ENCODE assay signal across 8 cellular contexts in the genomic region with DNA sequence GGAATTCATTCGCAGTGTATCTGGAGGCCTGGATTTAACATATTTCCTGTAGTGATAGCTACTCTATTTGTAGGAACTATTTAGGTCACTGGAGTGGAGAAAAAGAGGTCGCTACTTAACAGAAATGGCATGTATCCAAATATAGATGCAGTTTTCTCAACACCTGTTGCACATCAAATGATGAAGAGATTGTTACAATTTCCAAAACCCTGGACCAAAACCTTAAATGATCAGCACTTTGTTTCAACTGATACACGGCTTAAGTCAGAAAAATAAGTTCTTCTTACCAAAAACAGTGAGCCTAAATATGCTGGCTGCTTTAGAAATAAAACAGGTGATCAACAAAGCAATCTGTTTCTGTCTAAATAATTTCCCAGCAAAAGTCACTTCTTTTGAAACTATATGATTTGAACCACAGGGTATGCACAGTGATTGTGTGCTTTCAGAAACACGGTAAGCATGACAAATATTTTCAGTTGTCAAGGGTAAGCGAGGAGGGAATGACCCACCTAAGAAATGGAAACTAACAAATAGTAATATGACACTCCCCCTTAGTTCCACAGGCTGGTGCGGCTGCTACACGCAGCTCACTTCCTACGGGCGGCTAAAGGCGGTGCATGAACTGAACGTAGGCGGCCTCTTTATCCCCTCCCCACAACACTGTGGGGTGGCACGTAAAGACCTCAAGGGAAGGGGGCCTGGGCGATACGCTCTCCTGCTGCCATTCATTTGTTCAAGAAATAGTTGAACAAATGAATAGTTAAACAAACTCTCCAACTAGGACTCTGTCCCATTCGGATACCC. TPM values are rescaled to one million over a fixed set of nuclear protein-coding genes. Genes with fewer than 3 reads are reported as not detected.
A peak's percentile ranks its signal among the peaks of the same experiment; 100 is the strongest.
DNase-seq lines count a peak whose midpoint lies in the region; ATAC-seq and TF ChIP-seq lines count a peak whose summit lies in the region.

No MANE protein-coding gene starts in this region.

- H3K27ac Mint-ChIP-seq in progenitor cell of endocrine pancreas, result peak overlapping the region; percentile 97

- POLR2A ChIA-PET in RWPE1 (lab: Yijun Ruan, JAX; ENCODE audit: low non-redundant PET), result no interaction called here

- H3K27me3 Mint-ChIP-seq in progenitor cell of endocrine pancreas, result peaks cover 4% of the 10 kb centered on the region

- peaks cover 19% of the 10 kb centered on the region for H3K4me1 Mint-ChIP-seq in progenitor cell of endocrine pancreas (ENCODE audit: low read depth)

- no peaks in the 10 kb centered on the region for H3K9me3 Mint-ChIP-seq in progenitor cell of endocrine pancreas (ENCODE audit: low read depth)

- H3K27ac ChIP-seq in RWPE1 (peak overlapping the region; percentile 80), urinary bladder (ENCODE audit: low read depth) (peak overlapping the region; percentile 96)

- H3K36me3 ChIP-seq in urinary bladder (ENCODE audit: insufficient read depth), result no peaks in the 10 kb centered on the region

- ATAC-seq in GM19463 (IDR thresholded peaks at IDR 0.05; ENCODE audit: unreplicated experiment) (peak; percentile 39), Right ventricle myocardium inferior (peak; percentile 56)

- intact Hi-C loops in Right ventricle myocardium inferior (cut with DNase I), result loop anchor here (5.0 kb wide), 2 partner anchors 144 to 199 kb away; a partner anchor contains a TSS

- in situ Hi-C loops in Caki2 (cut with HindIII; ENCODE audit: low pct_unique_long_range_greater_than_20kb, low sequenced_read_pairs), result no loop called here

- DNase-seq in Caki2 (ENCODE audit: low read depth) (peak; percentile 69), HK-2 (ENCODE audit: unreplicated experiment) (peak; percentile 53), RWPE1 (ENCODE audit: low spot score) (peak; percentile 68), Right ventricle myocardium inferior (ENCODE audit: missing footprints) (peak; percentile 83), progenitor cell of endocrine pancreas (ENCODE audit: low spot score, unreplicated experiment) (no peak)
- peak; percentile 15 to 56 (median 24) for DNase-seq in activated naive CD4-positive, alpha-beta T cell (lab: John Stamatoyannopoulos, UW)

- 13% methylated on average over 16 of the region's 16 CpGs for WGBS in urinary bladder

- CTCF ChIA-PET in RWPE1 (lab: Yijun Ruan, JAX), result interaction anchor here (0.6 kb wide), 1 partner anchor 123 kb away, joined by 3 read pairs; no protein-coding TSS in a partner anchor

- no peaks in the 10 kb centered on the region for H3K36me3 Mint-ChIP-seq in progenitor cell of endocrine pancreas (ENCODE audit: insufficient read depth)

- H3K4me3 Mint-ChIP-seq in progenitor cell of endocrine pancreas (ENCODE audit: low read depth), result peak overlapping the region; percentile 91

- TF ChIP-seq CTCF in RWPE1 (conservative IDR thresholded peaks at IDR 0.05; ENCODE audit: low read depth), result no peak
- peak; percentile 7 for TF ChIP-seq CTCF in progenitor cell of endocrine pancreas (IDR thresholded peaks at IDR 0.05; ENCODE audit: unreplicated experiment)

- peak overlapping the region; percentile 81 for H3K4me3 ChIP-seq in urinary bladder (ENCODE audit: low read depth, low read length)

- no peaks in the 10 kb centered on the region for H3K4me1 ChIP-seq in urinary bladder (ENCODE audit: insufficient read depth)

RNA-seq across cellular contexts. Expression of a gene that starts 1.1 kb away (rescaled TPM):
- 3.0 and 3.8 TPM in 2 replicates for total RNA-seq in Caki2 (2014; rRNA removed; shearing (Covaris generic); ENCODE audit: low replicate concordance)
- total RNA-seq in Right ventricle myocardium inferior (55.5 TPM), progenitor cell of endocrine pancreas (17.2 and 18.4 TPM in 2 replicates), urinary bladder (17.0 TPM)
- polyA plus RNA-seq in urinary bladder, result 14.4 TPM

RNA-seq across cellular contexts. Expression of a gene that starts 49.6 kb away (rescaled TPM):
- not detected in 2 replicates for total RNA-seq in Caki2 (2014; rRNA removed; shearing (Covaris generic); ENCODE audit: low replicate concordance)
- total RNA-seq in Right ventricle myocardium inferior (0.05 TPM), progenitor cell of endocrine pancreas (0.09 TPM in 1 of 2 replicates, not detected in the other), urinary bladder (not detected)
- polyA plus RNA-seq in urinary bladder, result 0.03 TPM
